Comparison of ENCODE assay signal across 15 cellular contexts in the genomic region with DNA sequence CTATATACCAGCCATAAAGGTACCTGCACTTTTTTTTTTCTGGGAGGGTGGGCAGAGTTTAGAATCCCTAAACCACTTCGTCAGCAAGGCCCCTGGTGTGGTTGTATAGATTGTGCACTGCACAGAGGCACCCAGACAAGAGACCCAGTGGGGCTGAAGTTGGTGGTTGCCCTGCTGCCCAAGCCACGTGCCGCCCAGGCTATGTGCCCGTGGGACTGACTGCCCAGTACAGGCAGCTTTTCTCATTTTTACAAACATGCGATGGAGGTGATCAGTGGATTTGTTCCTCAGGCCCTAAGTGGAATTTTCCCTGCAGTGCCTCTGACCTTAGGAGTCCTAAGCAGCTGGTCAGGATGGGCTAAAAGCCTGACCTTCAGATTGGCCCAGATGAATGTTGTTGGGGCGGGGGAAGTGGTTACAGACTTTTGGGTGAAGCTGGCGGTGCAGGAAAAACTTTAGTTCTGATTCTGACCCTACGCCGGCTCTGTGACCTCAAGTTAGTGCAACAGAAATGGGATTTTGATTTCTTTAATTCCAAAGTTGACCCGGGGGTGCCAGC. TPM values are rescaled to one million over a fixed set of nuclear protein-coding genes. Genes with fewer than 3 reads are reported as not detected.
DNase-seq lines count a peak whose midpoint lies in the region; ATAC-seq and TF ChIP-seq lines count a peak whose summit lies in the region.
"Had no signal": no experiment of that assay in that cellular context is flagged by ENCODE, and none has a peak within 500 bp of the region (broad histone marks: within the 10 kb centered on the region; RNA-seq: fewer than 3 reads in every experiment).

No MANE protein-coding gene starts in this region.

- no peak overlapping the region for H3K4me3 ChIP-seq in GM23338
- H3K4me3 ChIP-seq in esophagus squamous epithelium, result no peak overlapping the region
- no peak overlapping the region for H3K4me3 ChIP-seq in mesodermal cell (ENCODE audit: extremely low read depth, insufficient read depth, low read length, poor library complexity, severe bottlenecking)

- no peaks in the 10 kb centered on the region for H3K36me3 Mint-ChIP-seq in GM23338 (ENCODE audit: low read depth)
- H3K36me3 Mint-ChIP-seq in effector memory CD8-positive, alpha-beta T cell (ENCODE audit: insufficient read depth), result no peaks in the 10 kb centered on the region

- H3K4me1 Mint-ChIP-seq in GM23338, result peaks cover 6% of the 10 kb centered on the region; the same call in 2 of the 3 replicates
- H3K4me1 Mint-ChIP-seq in effector memory CD8-positive, alpha-beta T cell (ENCODE audit: low read depth in 2 of 2), result no peaks in the 10 kb centered on the region
- H3K4me1 Mint-ChIP-seq: activated naive CD4-positive, alpha-beta T cell treated with anti-CD3 and anti-CD28 coated beads, Interleukin-2, amount 50 U/mL, for 24 hours had no signal

- H3K27me3 ChIP-seq in GM23338 (ENCODE audit: insufficient read depth) (no peaks in the 10 kb centered on the region), esophagus squamous epithelium (no peaks in the 10 kb centered on the region)

- intact Hi-C loops in esophagus squamous epithelium (cut with DNase I), result no loop called here

- DNase-seq in GM23338 (ENCODE audit: low spot score) (no peak), esophagus squamous epithelium (lab: John Stamatoyannopoulos, UW) (no peak), substantia nigra (lab: John Stamatoyannopoulos, UW) (peak in 3 of 49 donors; percentile 12 to 23 (median 18))
- DNase-seq in stimulated activated CD4-positive, alpha-beta T cell treated with anti-CD3 and anti-CD28 coated beads, Interleukin-2, amount 100 ng/mL, for 48 hours, result no peak
- no peak for DNase-seq in effector memory CD8-positive, alpha-beta T cell
- DNase-seq: ACHN, NCI-H2029 treated with DMSO at 0.1 percent for 48 hours, NCI-H774, RPMI8226 had no signal

- H3K4me3 Mint-ChIP-seq in GM23338, result no peak overlapping the region
- H3K4me3 Mint-ChIP-seq in effector memory CD8-positive, alpha-beta T cell, result no peak overlapping the region
- H3K4me3 Mint-ChIP-seq: activated naive CD4-positive, alpha-beta T cell treated with anti-CD3 and anti-CD28 coated beads, Interleukin-2, amount 50 U/mL, for 24 hours; T-helper 1 cell treated with Interleukin-12 subunit alpha and Interleukin-12 subunit beta and Interleukin-4 antibody, amounts not matched to agents 30 μg/mL and 1 μg/mL, for 36 hours had no signal

- no peaks in the 10 kb centered on the region for H3K9me3 Mint-ChIP-seq in GM23338
- H3K9me3 Mint-ChIP-seq in effector memory CD8-positive, alpha-beta T cell, result no peaks in the 10 kb centered on the region
- H3K9me3 Mint-ChIP-seq: activated naive CD4-positive, alpha-beta T cell treated with anti-CD3 and anti-CD28 coated beads, Interleukin-2, amount 50 U/mL, for 24 hours; T-helper 1 cell treated with Interleukin-12 subunit alpha and Interleukin-12 subunit beta and Interleukin-4 antibody, amounts not matched to agents 30 μg/mL and 1 μg/mL, for 36 hours had no signal

- peak overlapping the region; percentile 55; the same call in 1 of the 2 replicates for H3K27ac ChIP-seq in GM23338 (ENCODE audit: low read depth)
- peak overlapping the region; percentile 45 to 88 (median 74) for H3K27ac ChIP-seq in esophagus squamous epithelium
- peak overlapping the region; percentile 49 for H3K27ac ChIP-seq in mesodermal cell (ENCODE audit: low read depth, low read length, severe bottlenecking)
- peak overlapping the region; percentile 67 for H3K27ac ChIP-seq in substantia nigra (ENCODE audit: low read depth, low read length, poor library complexity, severe bottlenecking)

- no peaks in the 10 kb centered on the region for H3K27me3 Mint-ChIP-seq in GM23338 (ENCODE audit: insufficient read depth, low read depth, poor library complexity)
- peaks cover 0 to 6% of the 10 kb centered on the region in 2 donors for H3K27me3 Mint-ChIP-seq in effector memory CD8-positive, alpha-beta T cell
- H3K27me3 Mint-ChIP-seq: activated naive CD4-positive, alpha-beta T cell treated with anti-CD3 and anti-CD28 coated beads, Interleukin-2, amount 50 U/mL, for 24 hours had no signal

- no peaks in the 10 kb centered on the region for H4K20me1 ChIP-seq in GM23338 (replicated peaks; ENCODE audit: insufficient read depth)

- TF ChIP-seq CTCF in GM23338 (conservative IDR thresholded peaks at IDR 0.05; ENCODE audit: low read depth in 2 of 2) (no peak), esophagus squamous epithelium (IDR thresholded peaks at IDR 0.05) (no peak)

- H3K27ac Mint-ChIP-seq in GM23338, result no peak overlapping the region; the same call in 1 of the 2 replicates
- H3K27ac Mint-ChIP-seq in effector memory CD8-positive, alpha-beta T cell, result no peak overlapping the region
- H3K27ac Mint-ChIP-seq: activated naive CD4-positive, alpha-beta T cell treated with anti-CD3 and anti-CD28 coated beads, Interleukin-2, amount 50 U/mL, for 24 hours; T-helper 1 cell treated with Interleukin-12 subunit alpha and Interleukin-12 subunit beta and Interleukin-4 antibody, amounts not matched to agents 30 μg/mL and 1 μg/mL, for 36 hours had no signal

- H3F3A ChIP-seq in GM23338 (replicated peaks; ENCODE audit: low read depth), result no peaks in the 10 kb centered on the region

- no peaks in the 10 kb centered on the region for H3K79me2 ChIP-seq in GM23338 (replicated peaks; ENCODE audit: insufficient read depth)

- no peaks in the 10 kb centered on the region for H3K9me3 ChIP-seq in esophagus squamous epithelium
- no peaks in the 10 kb centered on the region for H3K9me3 ChIP-seq in mesodermal cell (ENCODE audit: control insufficient read depth, low read length)

- H3K9me2 ChIP-seq in GM23338 (ENCODE audit: insufficient read depth), result 0 out of 2 replicates have a peak, but pooled peaks cover 4% of the 10 kb centered on the region

- ATAC-seq in GM23338 (no peak), HG03432 (IDR thresholded peaks at IDR 0.05; ENCODE audit: unreplicated experiment) (no peak), HG03097 (IDR thresholded peaks at IDR 0.05; ENCODE audit: low FRiP score, unreplicated experiment) (no peak)
- no peak for ATAC-seq in effector memory CD8-positive, alpha-beta T cell (replicated peaks)
- ATAC-seq: activated CD4-positive, CD25-positive, alpha-beta regulatory T cell treated with anti-CD3 and anti-CD28 coated beads, Interleukin-2, amount 50 U/mL, for 24 hours had no signal

- no peaks in the 10 kb centered on the region for H3K36me3 ChIP-seq in GM23338 (ENCODE audit: insufficient read depth)
- no peaks in the 10 kb centered on the region for H3K36me3 ChIP-seq in esophagus squamous epithelium
- no peaks in the 10 kb centered on the region for H3K36me3 ChIP-seq in mesodermal cell (ENCODE audit: control insufficient read depth, insufficient read depth, low read length)

- H2AFZ ChIP-seq in GM23338, result no peak overlapping the region

- H3K4me2 ChIP-seq in GM23338, result no peak overlapping the region

- no peak for TF ChIP-seq POLR2A in esophagus squamous epithelium (IDR thresholded peaks at IDR 0.05)

- no peaks in the 10 kb centered on the region for H3K4me1 ChIP-seq in GM23338 (ENCODE audit: insufficient read depth)
- H3K4me1 ChIP-seq in esophagus squamous epithelium, result peaks cover 3 to 29% (median 16%) of the 10 kb centered on the region in 3 donors
- peaks cover 4% of the 10 kb centered on the region for H3K4me1 ChIP-seq in mesodermal cell (ENCODE audit: control insufficient read depth, insufficient read depth, low read length, poor library complexity, severe bottlenecking)

- WGBS in esophagus squamous epithelium, 2 donors, result 70 to 71% methylated on average over 6 to 9 of the region's 10 CpGs
- 92 to 93% methylated on average over 7 of the region's 10 CpGs for WGBS in mesodermal cell (ENCODE audit: insufficient coverage in 2 of 2), 2 experiments

TF ChIP-seq in GM23338, 12 proteins besides CTCF, POLR2A, EP300 and RAD21 (continues in another document):
- no peak for TF ChIP-seq EZH2 (IDR thresholded peaks at IDR 0.05; ENCODE audit: low read depth, unreplicated experiment)

RNA-seq across cellular contexts. Expression of gene LIMD1, which starts 34.9 kb away (rescaled TPM):
- total RNA-seq in GM23338 (2014; rRNA removed; shearing (Covaris generic)), result 21.8 and 31.5 TPM in 2 replicates
- polyA plus RNA-seq in GM23338 (2016; fragmentation: Nextera tagmentation; extraction: Ambion mirVana), result 8.3 and 10.2 TPM in 2 replicates
- 10 to 100 TPM in 2 of 4 donors, 1 to 10 TPM in 2; 8.5 to 18.9 (median 11.3) TPM for total RNA-seq in esophagus squamous epithelium
- 14.0 TPM for polyA plus RNA-seq in mesodermal cell (2013, experiment 1 of 2)
- polyA plus RNA-seq in mesodermal cell (2013, experiment 2 of 2), result 8.5 TPM
